33 cellular contexts compared by ENCODE assay signal in genomic region chr16:89544713-89545043, GRCh38. TPM values are rescaled to one million over a fixed set of nuclear protein-coding genes. Genes with fewer than 3 reads are reported as not detected.
"Had no signal": no experiment of that assay in that cellular context is flagged by ENCODE, and none has a peak within 500 bp of the region (broad histone marks: within the 10 kb centered on the region; RNA-seq: fewer than 3 reads in every experiment).

No MANE protein-coding gene starts in this region.

- H3K36me3 Mint-ChIP-seq: natural killer cell had no signal

- FAIRE-seq: urothelium cell line had no signal

- H3K27ac ChIP-seq: neural progenitor cell, neutrophil, ovary, parathyroid adenoma, psoas muscle, skin epidermis, spleen, stomach, thoracic aorta, thyroid gland, tibial nerve, upper lobe of left lung, vagina had no signal

- H3K4me3 Mint-ChIP-seq: naive thymus-derived CD4-positive, alpha-beta T cell; natural killer cell; neural progenitor cell; stimulated activated naive CD8-positive, alpha-beta T cell treated with anti-CD3 and anti-CD28 coated beads, Interleukin-15, Interleukin-2, amounts not matched to agents 100 ng/mL and 50 ng/mL, for 24 hours had no signal

- H2AFZ ChIP-seq: neural progenitor cell, parathyroid adenoma had no signal

- H3K4me2 ChIP-seq: neural progenitor cell, smooth muscle cell had no signal

- H3K9ac ChIP-seq: neural progenitor cell, parathyroid adenoma had no signal

- ATAC-seq: naive thymus-derived CD4-positive, alpha-beta T cell; natural killer cell; psoas muscle; right cardiac atrium; sciatic nerve; stimulated activated naive B cell treated with anti-CD40 and anti-IgM and Interleukin-4, amounts not matched to agents 10 μg/mL and 1 μg/mL and 100 μg/mL, for 72 hours had no signal

- H3K4me3 ChIP-seq: neural progenitor cell, ovary, psoas muscle, skin epidermis, smooth muscle cell, spleen, stomach, thoracic aorta, thyroid gland, tibial nerve, upper lobe of left lung, vagina had no signal

- H3K27me3 ChIP-seq: neural progenitor cell, neutrophil, ovary, spleen, stomach, thyroid gland, tibial nerve, upper lobe of left lung, vagina had no signal

- H3K36me3 ChIP-seq: neural progenitor cell, ovary had no signal

- DNase-seq: naive thymus-derived CD4-positive, alpha-beta T cell; natural killer cell; nucleus accumbens; ovary; posterior cingulate gyrus; psoas muscle; right cardiac atrium; spleen; stimulated activated CD4-positive, alpha-beta T cell treated with anti-CD3 and anti-CD28 coated beads, Interleukin-12 subunit alpha, Interleukin-12 subunit beta, amount 100 ng/mL, for 4 hours; stimulated activated CD4-positive, alpha-beta T cell treated with anti-CD3 and anti-CD28 coated beads, Interleukin-1b, Interleukin-23, amount 100 ng/mL, for 48 hours; stimulated activated CD4-positive, alpha-beta T cell treated with anti-CD3 and anti-CD28 coated beads, Interleukin-4, amount 100 ng/mL, for 1 hour; stimulated activated CD4-positive, alpha-beta T cell treated with anti-CD3 and anti-CD28 coated beads, Interleukin-4, amount 100 ng/mL, for 4 hours; stimulated activated CD8-positive, alpha-beta memory T cell treated with anti-CD3 and anti-CD28 coated beads, Interleukin-4, amount 100 ng/mL, for 48 hours; stimulated activated naive B cell treated with anti-CD40 and anti-IgM and Interleukin-4, amounts not matched to agents 10 μg/mL and 1 μg/mL and 100 μg/mL, for 72 hours; stimulated activated naive CD4-positive, alpha-beta T cell treated with Interleukin-2 at 50 U/mL for 16 hours; stomach; thyroid gland; trophoblast cell; upper lobe of left lung had no signal

- H3K27me3 Mint-ChIP-seq: naive thymus-derived CD4-positive, alpha-beta T cell; progenitor cell of endocrine pancreas; stimulated activated naive B cell treated with anti-CD40 and anti-IgM and Interleukin-4, amounts not matched to agents 10 μg/mL and 1 μg/mL and 100 μg/mL, for 72 hours; stimulated activated naive CD8-positive, alpha-beta T cell treated with anti-CD3 and anti-CD28 coated beads, Interleukin-15, Interleukin-2, amounts not matched to agents 100 ng/mL and 50 ng/mL, for 24 hours had no signal

- H3K4me1 Mint-ChIP-seq: natural killer cell, nephron, neural progenitor cell had no signal

- H3K4me1 ChIP-seq: neural progenitor cell, parathyroid adenoma, psoas muscle, thyroid gland, tibial nerve, vagina had no signal

- H3K27ac Mint-ChIP-seq: natural killer cell; neural progenitor cell; stimulated activated naive B cell treated with anti-CD40 and anti-IgM and Interleukin-4, amounts not matched to agents 10 μg/mL and 1 μg/mL and 100 μg/mL, for 72 hours; stimulated activated naive CD8-positive, alpha-beta T cell treated with anti-CD3 and anti-CD28 coated beads, Interleukin-15, Interleukin-2, amounts not matched to agents 100 ng/mL and 50 ng/mL, for 24 hours had no signal

- H3K9me3 ChIP-seq: neutrophil, ovary, psoas muscle, spleen, stomach, thoracic aorta, thyroid gland, tibial nerve, upper lobe of left lung, vagina had no signal

RNA-seq across cellular contexts. Expression of gene CPNE7, which starts 30.9 kb away (rescaled TPM):
- total RNA-seq: psoas muscle, right cardiac atrium, sciatic nerve, subcutaneous adipose tissue, thoracic aorta had no signal
- polyA plus RNA-seq: naive thymus-derived CD4-positive, alpha-beta T cell; right cardiac atrium had no signal
